In genomic region chrX:135168533-135168932, GRCh38 we compare ENCODE assay signal across 23 cellular contexts. TPM values are rescaled to one million over a fixed set of nuclear protein-coding genes. Genes with fewer than 3 reads are reported as not detected.
"Had no signal": no experiment of that assay in that cellular context is flagged by ENCODE, and none has a peak within 500 bp of the region (broad histone marks: within the 10 kb centered on the region; RNA-seq: fewer than 3 reads in every experiment).

No MANE protein-coding gene starts in this region.

- H3K27ac ChIP-seq: dorsolateral prefrontal cortex, hepatocyte, left ventricle myocardium inferior, lower lobe of right lung, right atrium auricular region, thyroid gland had no signal

- H3K4me2 ChIP-seq: hepatocyte had no signal

- ATAC-seq: left cardiac atrium, lower lobe of right lung, natural killer cell had no signal

- FAIRE-seq: kidney, small intestine, urothelium cell line had no signal

- DNase-seq: dorsolateral prefrontal cortex; effector CD8-positive, alpha-beta T cell; foreskin melanocyte; head of caudate nucleus; kidney; left cardiac atrium; left ventricle myocardium inferior; lower lobe of right lung; natural killer cell; posterior cingulate gyrus; small intestine; stimulated activated CD4-positive, alpha-beta T cell treated with anti-CD3 and anti-CD28 coated beads, Interleukin-12 subunit alpha, Interleukin-12 subunit beta, amount 100 ng/mL, for 4 hours; stimulated activated naive CD4-positive, alpha-beta T cell treated with Interleukin-2 at 50 U/mL for 16 hours; thyroid gland had no signal

- H3K9me3 ChIP-seq: left ventricle myocardium inferior, lower lobe of right lung, right atrium auricular region, thyroid gland had no signal

- H3K27me3 ChIP-seq: hepatocyte, right atrium auricular region, thyroid gland had no signal

- H3K79me2 ChIP-seq: hepatocyte had no signal

- H2AFZ ChIP-seq: hepatocyte had no signal

- H3K4me3 ChIP-seq: dorsolateral prefrontal cortex, hepatocyte, left ventricle myocardium inferior, lower lobe of right lung, right atrium auricular region, thyroid gland had no signal

- H3K4me1 ChIP-seq: left ventricle myocardium inferior, lower lobe of right lung, right atrium auricular region, thyroid gland had no signal

- H3K36me3 ChIP-seq: left ventricle myocardium inferior, lower lobe of right lung, right atrium auricular region, thyroid gland had no signal

RNA-seq across cellular contexts. Expression of gene CT55, which starts 2.7 kb away (rescaled TPM):
- total RNA-seq: kidney, left cardiac atrium, left ventricle myocardium inferior, lower lobe of right lung, mucosa of gallbladder, myocyte, natural killer cell, osteocyte, right atrium auricular region, thyroid gland had no signal
- polyA plus RNA-seq: esophagus, hepatocyte, small intestine had no signal

RNA-seq across cellular contexts. Expression of gene ETDB, which starts 48.2 kb away (rescaled TPM):
- total RNA-seq: hepatocyte, kidney, left cardiac atrium, left ventricle myocardium inferior, lower lobe of right lung, mesothelial cell of epicardium, mucosa of gallbladder, myocyte, natural killer cell, neural crest cell, osteocyte, right atrium auricular region, thyroid gland had no signal
- polyA plus RNA-seq: esophagus, hepatocyte, small intestine had no signal
